In genomic region chr3:32841341-32841740, GRCh38 we compare ENCODE assay signal across 16 cellular contexts. TPM values are rescaled to one million over a fixed set of nuclear protein-coding genes. Genes with fewer than 3 reads are reported as not detected.
"Had no signal": no experiment of that assay in that cellular context is flagged by ENCODE, and none has a peak within 500 bp of the region (broad histone marks: within the 10 kb centered on the region; RNA-seq: fewer than 3 reads in every experiment).

No MANE protein-coding gene starts in this region.

- ATAC-seq: activated CD4-positive, CD25-positive, alpha-beta regulatory T cell treated with anti-CD3 and anti-CD28 coated beads, Interleukin-2, amount 50 U/mL, for 24 hours; activated T-cell treated with anti-CD3 and anti-CD28 coated beads, Interleukin-2, amount 50 U/mL, for 4 hours; stimulated activated effector memory CD8-positive, alpha-beta T cell treated with anti-CD3 and anti-CD28 coated beads, Interleukin-12 subunit alpha, Interleukin-12 subunit beta, amount 100 ng/mL, for 72 hours had no signal

- H3K4me3 Mint-ChIP-seq: activated CD4-positive, alpha-beta memory T cell treated with anti-CD3 and anti-CD28 coated beads for 36 hours; activated naive CD8-positive, alpha-beta T cell; activated T-cell treated with anti-CD3 and anti-CD28 coated beads, Interleukin-2, amount 50 U/mL, for 4 hours; stimulated activated effector memory CD8-positive, alpha-beta T cell treated with anti-CD3 and anti-CD28 coated beads, Interleukin-12 subunit alpha, Interleukin-12 subunit beta, amount 100 ng/mL, for 72 hours; T-helper 2 cell treated with Interferon-gamma antibody and Interleukin-4, amounts not matched to agents 5 μg/mL and 100 μg/mL, for 36 hours had no signal

- H3K4me1 ChIP-seq: esophagus muscularis mucosa, left ventricle myocardium inferior, right atrium auricular region, tibial artery had no signal

- DNase-seq: activated CD4-positive, alpha-beta memory T cell treated with anti-CD3 and anti-CD28 coated beads for 36 hours; activated effector memory CD4-positive, alpha-beta T cell treated with anti-CD3 and anti-CD28 coated beads, Interleukin-2, amount 50 U/mL, for 16 hours; activated T-cell treated with anti-CD3 and anti-CD28 coated beads, Interleukin-2, amount 50 U/mL, for 4 hours; glutamatergic neuron; islet precursor cell; left ventricle myocardium inferior; small intestine; tibial artery had no signal

- H3K9me3 Mint-ChIP-seq: activated CD4-positive, alpha-beta memory T cell treated with anti-CD3 and anti-CD28 coated beads for 36 hours; activated T-cell treated with anti-CD3 and anti-CD28 coated beads, Interleukin-2, amount 50 U/mL, for 4 hours; stimulated activated effector memory CD8-positive, alpha-beta T cell treated with anti-CD3 and anti-CD28 coated beads, Interleukin-12 subunit alpha, Interleukin-12 subunit beta, amount 100 ng/mL, for 72 hours; T-helper 2 cell treated with Interferon-gamma antibody and Interleukin-4, amounts not matched to agents 5 μg/mL and 100 μg/mL, for 36 hours had no signal

- H3K9me3 ChIP-seq: esophagus muscularis mucosa, left ventricle myocardium inferior, neutrophil, right atrium auricular region, tibial artery had no signal

- H3K27me3 ChIP-seq: neutrophil, right atrium auricular region had no signal

- H3K36me3 Mint-ChIP-seq: activated CD4-positive, alpha-beta memory T cell treated with anti-CD3 and anti-CD28 coated beads for 36 hours; activated naive CD8-positive, alpha-beta T cell; stimulated activated effector memory CD8-positive, alpha-beta T cell treated with anti-CD3 and anti-CD28 coated beads, Interleukin-12 subunit alpha, Interleukin-12 subunit beta, amount 100 ng/mL, for 72 hours had no signal

- H3K27ac Mint-ChIP-seq: activated CD4-positive, alpha-beta memory T cell treated with anti-CD3 and anti-CD28 coated beads for 36 hours; activated naive CD8-positive, alpha-beta T cell; stimulated activated effector memory CD8-positive, alpha-beta T cell treated with anti-CD3 and anti-CD28 coated beads, Interleukin-12 subunit alpha, Interleukin-12 subunit beta, amount 100 ng/mL, for 72 hours; T-helper 2 cell treated with Interferon-gamma antibody and Interleukin-4, amounts not matched to agents 5 μg/mL and 100 μg/mL, for 36 hours had no signal

- H3K27me3 Mint-ChIP-seq: activated CD4-positive, alpha-beta memory T cell treated with anti-CD3 and anti-CD28 coated beads for 36 hours; activated naive CD8-positive, alpha-beta T cell had no signal

- H3K4me3 ChIP-seq: esophagus muscularis mucosa, left ventricle myocardium inferior, right atrium auricular region, tibial artery had no signal

- H3K27ac ChIP-seq: esophagus muscularis mucosa, left ventricle myocardium inferior, neutrophil, right atrium auricular region, tibial artery had no signal

- FAIRE-seq: small intestine had no signal

- H3K36me3 ChIP-seq: esophagus muscularis mucosa, left ventricle myocardium inferior, neutrophil, right atrium auricular region, tibial artery had no signal

RNA-seq across cellular contexts. Expression of gene TRIM71, which starts 23.5 kb away (rescaled TPM):
- total RNA-seq: esophagus muscularis mucosa, fibroblast of villous mesenchyme, left ventricle myocardium inferior, right atrium auricular region had no signal
